ENCODE assay signal across 1 cellular context in the genomic region with DNA sequence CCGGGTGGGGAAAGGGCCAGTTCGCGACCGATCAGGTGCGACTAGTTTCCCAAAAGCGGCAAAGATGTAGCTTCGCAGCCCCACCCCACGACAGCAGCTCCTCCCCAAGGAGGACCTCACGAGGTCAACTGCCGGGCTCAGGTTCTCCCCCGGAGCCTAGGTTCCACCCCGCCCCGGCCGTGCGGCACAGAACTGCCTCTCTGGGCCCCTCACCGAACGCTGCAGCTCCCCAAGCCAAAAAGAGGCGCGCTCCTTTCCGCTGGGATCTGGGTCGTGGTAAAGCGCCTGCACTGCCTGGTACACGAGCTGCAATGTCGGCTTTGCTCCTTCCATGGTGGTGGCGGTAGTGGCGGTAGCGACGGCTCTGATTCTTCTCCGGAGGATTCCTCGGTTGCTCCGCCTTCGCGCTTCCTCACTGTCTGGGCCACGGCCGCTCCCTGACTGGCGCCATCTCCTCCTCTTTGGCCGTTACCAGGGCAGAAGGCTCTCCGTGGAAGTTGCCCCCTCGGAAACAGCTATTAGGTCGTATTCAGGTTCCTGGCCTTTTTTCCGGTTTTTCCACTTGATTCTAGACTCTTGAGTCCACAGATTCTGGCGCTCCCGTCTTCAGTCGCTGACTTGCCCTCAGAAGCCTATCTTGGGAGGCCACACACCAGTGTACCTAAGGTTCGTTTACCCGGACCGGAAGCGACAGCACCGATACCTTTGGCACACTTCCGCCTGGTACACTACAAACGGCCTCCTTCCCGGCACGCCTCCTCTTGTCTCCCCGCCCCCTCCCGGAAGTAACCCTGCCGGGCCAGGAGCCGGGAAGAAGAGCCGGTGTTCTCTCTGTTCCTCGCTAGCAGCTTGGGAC.
TF ChIP-seq lines count a peak whose summit lies in the region.

A gene (minus strand): TSS at position 674 of the 856 bp plus-strand sequence. CDS start 341 bp downstream, at position 333.

TF ChIP-seq in GM12878, 131 proteins besides CTCF, POLR2A, EP300 and RAD21 (continued from another document and continues in another):
- TF ChIP-seq, protein P1, sequence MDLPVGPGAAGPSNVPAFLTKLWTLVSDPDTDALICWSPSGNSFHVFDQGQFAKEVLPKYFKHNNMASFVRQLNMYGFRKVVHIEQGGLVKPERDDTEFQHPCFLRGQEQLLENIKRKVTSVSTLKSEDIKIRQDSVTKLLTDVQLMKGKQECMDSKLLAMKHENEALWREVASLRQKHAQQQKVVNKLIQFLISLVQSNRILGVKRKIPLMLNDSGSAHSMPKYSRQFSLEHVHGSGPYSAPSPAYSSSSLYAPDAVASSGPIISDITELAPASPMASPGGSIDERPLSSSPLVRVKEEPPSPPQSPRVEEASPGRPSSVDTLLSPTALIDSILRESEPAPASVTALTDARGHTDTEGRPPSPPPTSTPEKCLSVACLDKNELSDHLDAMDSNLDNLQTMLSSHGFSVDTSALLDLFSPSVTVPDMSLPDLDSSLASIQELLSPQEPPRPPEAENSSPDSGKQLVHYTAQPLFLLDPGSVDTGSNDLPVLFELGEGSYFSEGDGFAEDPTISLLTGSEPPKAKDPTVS (IDR thresholded peaks at IDR 0.05; ENCODE audit: low read depth, low read length) = 0 out of 2 replicates have a peak, but pooled peaks have one; percentile 60
- no peak for TF ChIP-seq IRF4 (IDR thresholded peaks at IDR 0.05; ENCODE audit: low read depth, low read length)
- no peak for TF ChIP-seq FOXM1 (IDR thresholded peaks at IDR 0.05; ENCODE audit: low read depth, low read length)
- TF ChIP-seq WRNIP1 (IDR thresholded peaks at IDR 0.05; ENCODE audit: borderline replicate concordance, low read depth, low read length) = peak; percentile 96; the same call in 1 of the 2 replicates
- TF ChIP-seq SUPT20H (IDR thresholded peaks at IDR 0.05; ENCODE audit: borderline replicate concordance, control insufficient read depth, low read depth, low read length) = no peak
- peak in 1 of 2 experiments; percentile 59; a peak in 2 of 4 replicates for TF ChIP-seq SRF (IDR thresholded peaks at IDR 0.05; ENCODE audit: low read depth in 2 of 2, low read length in 2 of 2)
- peak in 1 of 2 experiments; percentile 91; a peak in 2 of 4 replicates for TF ChIP-seq ETV6 (conservative IDR thresholded peaks at IDR 0.05 in 1 of 2, IDR thresholded peaks at IDR 0.05 in 1 of 2; ENCODE audit: borderline replicate concordance in 1 of 2, low read depth in 1 of 2)
- no peak for TF ChIP-seq RBBP5 (conservative IDR thresholded peaks at IDR 0.05)
- TF ChIP-seq FOS (IDR thresholded peaks at IDR 0.05; ENCODE audit: borderline replicate concordance, extremely low read depth, insufficient read length) = no peak
- TF ChIP-seq, protein P2, sequence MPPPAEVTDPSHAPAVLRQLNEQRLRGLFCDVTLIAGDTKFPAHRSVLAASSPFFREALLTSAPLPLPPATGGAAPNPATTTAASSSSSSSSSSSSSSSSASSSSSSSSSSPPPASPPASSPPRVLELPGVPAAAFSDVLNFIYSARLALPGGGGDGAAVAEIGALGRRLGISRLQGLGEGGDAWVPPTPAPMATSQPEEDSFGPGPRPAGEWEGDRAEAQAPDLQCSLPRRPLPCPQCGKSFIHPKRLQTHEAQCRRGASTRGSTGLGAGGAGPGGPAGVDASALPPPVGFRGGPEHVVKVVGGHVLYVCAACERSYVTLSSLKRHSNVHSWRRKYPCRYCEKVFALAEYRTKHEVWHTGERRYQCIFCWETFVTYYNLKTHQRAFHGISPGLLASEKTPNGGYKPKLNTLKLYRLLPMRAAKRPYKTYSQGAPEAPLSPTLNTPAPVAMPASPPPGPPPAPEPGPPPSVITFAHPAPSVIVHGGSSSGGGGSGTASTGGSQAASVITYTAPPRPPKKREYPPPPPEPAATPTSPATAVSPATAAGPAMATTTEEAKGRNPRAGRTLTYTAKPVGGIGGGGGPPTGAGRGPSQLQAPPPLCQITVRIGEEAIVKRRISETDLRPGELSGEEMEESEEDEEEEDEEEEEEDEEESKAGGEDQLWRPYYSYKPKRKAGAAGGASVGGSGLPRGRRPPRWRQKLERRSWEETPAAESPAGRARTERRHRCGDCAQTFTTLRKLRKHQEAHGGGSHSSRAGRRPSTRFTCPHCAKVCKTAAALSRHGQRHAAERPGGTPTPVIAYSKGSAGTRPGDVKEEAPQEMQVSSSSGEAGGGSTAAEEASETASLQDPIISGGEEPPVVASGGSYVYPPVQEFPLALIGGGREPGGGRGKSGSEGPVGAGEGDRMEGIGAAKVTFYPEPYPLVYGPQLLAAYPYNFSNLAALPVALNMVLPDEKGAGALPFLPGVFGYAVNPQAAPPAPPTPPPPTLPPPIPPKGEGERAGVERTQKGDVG (CRISPR knock-in tag; IDR thresholded peaks at IDR 0.05) = no peak
- TF ChIP-seq KAT2A (conservative IDR thresholded peaks at IDR 0.05; ENCODE audit: control insufficient read depth, low read depth, low read length) = no peak
- TF ChIP-seq POLR2AphosphoS2 (IDR thresholded peaks at IDR 0.05; ENCODE audit: low read depth, low read length) = peak; percentile 60; the same call in 1 of the 2 replicates
- peak; percentile 19; the same call in 1 of the 2 replicates for TF ChIP-seq ZBED1 (IDR thresholded peaks at IDR 0.05; ENCODE audit: borderline replicate concordance)
- peak; percentile 22 for TF ChIP-seq RUNX3 (IDR thresholded peaks at IDR 0.05; ENCODE audit: low read length)
- TF ChIP-seq, protein P3, sequence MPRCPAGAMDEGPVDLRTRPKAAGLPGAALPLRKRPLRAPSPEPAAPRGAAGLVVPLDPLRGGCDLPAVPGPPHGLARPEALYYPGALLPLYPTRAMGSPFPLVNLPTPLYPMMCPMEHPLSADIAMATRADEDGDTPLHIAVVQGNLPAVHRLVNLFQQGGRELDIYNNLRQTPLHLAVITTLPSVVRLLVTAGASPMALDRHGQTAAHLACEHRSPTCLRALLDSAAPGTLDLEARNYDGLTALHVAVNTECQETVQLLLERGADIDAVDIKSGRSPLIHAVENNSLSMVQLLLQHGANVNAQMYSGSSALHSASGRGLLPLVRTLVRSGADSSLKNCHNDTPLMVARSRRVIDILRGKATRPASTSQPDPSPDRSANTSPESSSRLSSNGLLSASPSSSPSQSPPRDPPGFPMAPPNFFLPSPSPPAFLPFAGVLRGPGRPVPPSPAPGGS (IDR thresholded peaks at IDR 0.05; ENCODE audit: borderline replicate concordance, insufficient read depth, low read depth, low read length, poor library complexity, severe bottlenecking) = no peak
- peak; percentile 95 for TF ChIP-seq YY1 (IDR thresholded peaks at IDR 0.05; ENCODE audit: low read depth, low read length)
- TF ChIP-seq SMARCA5 (IDR thresholded peaks at IDR 0.05) = peak; percentile 84
- TF ChIP-seq, protein P4, sequence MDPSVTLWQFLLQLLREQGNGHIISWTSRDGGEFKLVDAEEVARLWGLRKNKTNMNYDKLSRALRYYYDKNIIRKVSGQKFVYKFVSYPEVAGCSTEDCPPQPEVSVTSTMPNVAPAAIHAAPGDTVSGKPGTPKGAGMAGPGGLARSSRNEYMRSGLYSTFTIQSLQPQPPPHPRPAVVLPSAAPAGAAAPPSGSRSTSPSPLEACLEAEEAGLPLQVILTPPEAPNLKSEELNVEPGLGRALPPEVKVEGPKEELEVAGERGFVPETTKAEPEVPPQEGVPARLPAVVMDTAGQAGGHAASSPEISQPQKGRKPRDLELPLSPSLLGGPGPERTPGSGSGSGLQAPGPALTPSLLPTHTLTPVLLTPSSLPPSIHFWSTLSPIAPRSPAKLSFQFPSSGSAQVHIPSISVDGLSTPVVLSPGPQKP (IDR thresholded peaks at IDR 0.05; ENCODE audit: low read depth, low read length) = peak; percentile 97
- TF ChIP-seq SMAD5 (IDR thresholded peaks at IDR 0.05; ENCODE audit: low read depth) = peak; percentile 82; the same call in 1 of the 2 replicates
- peak; percentile 51 for TF ChIP-seq ZZZ3 (IDR thresholded peaks at IDR 0.05; ENCODE audit: control insufficient read depth, insufficient read length, low read depth)
- TF ChIP-seq ATF7 (IDR thresholded peaks at IDR 0.05; ENCODE audit: low read depth) = peak; percentile 89
- TF ChIP-seq, protein P5, sequence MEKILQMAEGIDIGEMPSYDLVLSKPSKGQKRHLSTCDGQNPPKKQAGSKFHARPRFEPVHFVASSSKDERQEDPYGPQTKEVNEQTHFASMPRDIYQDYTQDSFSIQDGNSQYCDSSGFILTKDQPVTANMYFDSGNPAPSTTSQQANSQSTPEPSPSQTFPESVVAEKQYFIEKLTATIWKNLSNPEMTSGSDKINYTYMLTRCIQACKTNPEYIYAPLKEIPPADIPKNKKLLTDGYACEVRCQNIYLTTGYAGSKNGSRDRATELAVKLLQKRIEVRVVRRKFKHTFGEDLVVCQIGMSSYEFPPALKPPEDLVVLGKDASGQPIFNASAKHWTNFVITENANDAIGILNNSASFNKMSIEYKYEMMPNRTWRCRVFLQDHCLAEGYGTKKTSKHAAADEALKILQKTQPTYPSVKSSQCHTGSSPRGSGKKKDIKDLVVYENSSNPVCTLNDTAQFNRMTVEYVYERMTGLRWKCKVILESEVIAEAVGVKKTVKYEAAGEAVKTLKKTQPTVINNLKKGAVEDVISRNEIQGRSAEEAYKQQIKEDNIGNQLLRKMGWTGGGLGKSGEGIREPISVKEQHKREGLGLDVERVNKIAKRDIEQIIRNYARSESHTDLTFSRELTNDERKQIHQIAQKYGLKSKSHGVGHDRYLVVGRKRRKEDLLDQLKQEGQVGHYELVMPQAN (conservative IDR thresholded peaks at IDR 0.05) = peak; percentile 76
- peak; percentile 52; the same call in 1 of the 2 replicates for TF ChIP-seq TCF7 (IDR thresholded peaks at IDR 0.05; ENCODE audit: borderline replicate concordance)
- peak; percentile 8 for TF ChIP-seq SP1 (IDR thresholded peaks at IDR 0.05; ENCODE audit: low read depth, low read length)
- TF ChIP-seq SREBF2 (IDR thresholded peaks at IDR 0.05; ENCODE audit: low read length) = peak; percentile 50
- TF ChIP-seq, protein P6, sequence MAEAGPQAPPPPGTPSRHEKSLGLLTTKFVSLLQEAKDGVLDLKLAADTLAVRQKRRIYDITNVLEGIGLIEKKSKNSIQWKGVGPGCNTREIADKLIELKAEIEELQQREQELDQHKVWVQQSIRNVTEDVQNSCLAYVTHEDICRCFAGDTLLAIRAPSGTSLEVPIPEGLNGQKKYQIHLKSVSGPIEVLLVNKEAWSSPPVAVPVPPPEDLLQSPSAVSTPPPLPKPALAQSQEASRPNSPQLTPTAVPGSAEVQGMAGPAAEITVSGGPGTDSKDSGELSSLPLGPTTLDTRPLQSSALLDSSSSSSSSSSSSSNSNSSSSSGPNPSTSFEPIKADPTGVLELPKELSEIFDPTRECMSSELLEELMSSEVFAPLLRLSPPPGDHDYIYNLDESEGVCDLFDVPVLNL (IDR thresholded peaks at IDR 0.05; ENCODE audit: low read depth, low read length) = peak; percentile 14; the same call in 1 of the 2 replicates
- no peak for TF ChIP-seq CHD4 (IDR thresholded peaks at IDR 0.05)
- TF ChIP-seq STAT1 (conservative IDR thresholded peaks at IDR 0.05) = peak; percentile 86; the same call in 1 of the 2 replicates
- no peak; the same call in 1 of the 2 replicates for TF ChIP-seq PAX5 (IDR thresholded peaks at IDR 0.05; ENCODE audit: borderline replicate concordance, low read depth, low read length)
- TF ChIP-seq ZSCAN29 (IDR thresholded peaks at IDR 0.05) = peak; percentile 14; the same call in 1 of the 2 replicates
- TF ChIP-seq YBX1 (IDR thresholded peaks at IDR 0.05) = no peak
- TF ChIP-seq, protein P7, sequence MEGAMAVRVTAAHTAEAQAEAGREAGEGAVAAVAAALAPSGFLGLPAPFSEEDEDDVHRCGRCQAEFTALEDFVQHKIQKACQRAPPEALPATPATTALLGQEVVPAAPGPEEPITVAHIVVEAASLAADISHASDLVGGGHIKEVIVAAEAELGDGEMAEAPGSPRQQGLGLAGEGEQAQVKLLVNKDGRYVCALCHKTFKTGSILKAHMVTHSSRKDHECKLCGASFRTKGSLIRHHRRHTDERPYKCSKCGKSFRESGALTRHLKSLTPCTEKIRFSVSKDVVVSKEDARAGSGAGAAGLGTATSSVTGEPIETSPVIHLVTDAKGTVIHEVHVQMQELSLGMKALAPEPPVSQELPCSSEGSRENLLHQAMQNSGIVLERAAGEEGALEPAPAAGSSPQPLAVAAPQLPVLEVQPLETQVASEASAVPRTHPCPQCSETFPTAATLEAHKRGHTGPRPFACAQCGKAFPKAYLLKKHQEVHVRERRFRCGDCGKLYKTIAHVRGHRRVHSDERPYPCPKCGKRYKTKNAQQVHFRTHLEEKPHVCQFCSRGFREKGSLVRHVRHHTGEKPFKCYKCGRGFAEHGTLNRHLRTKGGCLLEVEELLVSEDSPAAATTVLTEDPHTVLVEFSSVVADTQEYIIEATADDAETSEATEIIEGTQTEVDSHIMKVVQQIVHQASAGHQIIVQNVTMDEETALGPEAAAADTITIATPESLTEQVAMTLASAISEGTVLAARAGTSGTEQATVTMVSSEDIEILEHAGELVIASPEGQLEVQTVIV (IDR thresholded peaks at IDR 0.05; ENCODE audit: borderline replicate concordance, partially characterized antibody) = peak; percentile 92
- TF ChIP-seq, protein P8, sequence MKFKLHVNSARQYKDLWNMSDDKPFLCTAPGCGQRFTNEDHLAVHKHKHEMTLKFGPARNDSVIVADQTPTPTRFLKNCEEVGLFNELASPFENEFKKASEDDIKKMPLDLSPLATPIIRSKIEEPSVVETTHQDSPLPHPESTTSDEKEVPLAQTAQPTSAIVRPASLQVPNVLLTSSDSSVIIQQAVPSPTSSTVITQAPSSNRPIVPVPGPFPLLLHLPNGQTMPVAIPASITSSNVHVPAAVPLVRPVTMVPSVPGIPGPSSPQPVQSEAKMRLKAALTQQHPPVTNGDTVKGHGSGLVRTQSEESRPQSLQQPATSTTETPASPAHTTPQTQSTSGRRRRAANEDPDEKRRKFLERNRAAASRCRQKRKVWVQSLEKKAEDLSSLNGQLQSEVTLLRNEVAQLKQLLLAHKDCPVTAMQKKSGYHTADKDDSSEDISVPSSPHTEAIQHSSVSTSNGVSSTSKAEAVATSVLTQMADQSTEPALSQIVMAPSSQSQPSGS (IDR thresholded peaks at IDR 0.05; ENCODE audit: low read length) = no peak
- 0 out of 2 replicates have a peak, but pooled peaks have one; percentile 26 for TF ChIP-seq SREBF1 (IDR thresholded peaks at IDR 0.05; ENCODE audit: low read length)
- TF ChIP-seq TBL1XR1 (IDR thresholded peaks at IDR 0.05; ENCODE audit: low read depth, low read length) = peak; percentile 55; the same call in 1 of the 2 replicates
- peak; percentile 77 to 87 for TF ChIP-seq IKZF2 (IDR thresholded peaks at IDR 0.05)
- TF ChIP-seq NBN (IDR thresholded peaks at IDR 0.05) = peak; percentile 99
- peak; percentile 74; the same call in 1 of the 2 replicates for TF ChIP-seq DPF2 (IDR thresholded peaks at IDR 0.05)
- peak; percentile 96 for TF ChIP-seq TAF1 (IDR thresholded peaks at IDR 0.05; ENCODE audit: borderline replicate concordance, low read depth, low read length)
- TF ChIP-seq GATAD2B (conservative IDR thresholded peaks at IDR 0.05; ENCODE audit: low read depth) = peak; percentile 77
